Comparison of ENCODE assay signal across 11 cellular contexts in the genomic region with DNA sequence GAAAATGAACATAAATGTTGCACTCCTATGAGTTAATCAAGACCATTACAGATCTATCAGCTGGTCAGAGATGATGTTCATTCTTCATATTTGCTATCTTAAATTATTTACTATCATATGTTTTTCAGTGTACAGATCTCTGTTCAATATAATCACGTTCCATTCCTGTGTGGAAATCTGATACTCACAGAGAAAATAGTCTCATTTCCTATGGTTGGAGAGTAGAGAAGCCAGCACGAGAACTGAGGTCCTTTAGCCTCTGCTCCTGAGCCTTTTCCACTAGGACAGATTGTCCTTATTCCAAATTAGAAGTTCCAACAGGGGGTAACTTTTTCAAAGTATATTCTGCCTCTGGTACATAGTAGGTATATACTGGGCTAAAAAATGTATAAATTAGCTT. TPM values are rescaled to one million over a fixed set of nuclear protein-coding genes. Genes with fewer than 3 reads are reported as not detected.
DNase-seq lines count a peak whose midpoint lies in the region; ATAC-seq and TF ChIP-seq lines count a peak whose summit lies in the region.
"Had no signal": no experiment of that assay in that cellular context is flagged by ENCODE, and none has a peak within 500 bp of the region (broad histone marks: within the 10 kb centered on the region; RNA-seq: fewer than 3 reads in every experiment).

No MANE protein-coding gene starts in this region.

- peaks cover 32% of the 10 kb centered on the region for H3K36me3 Mint-ChIP-seq in CD8-positive, alpha-beta T cell
- H3K36me3 Mint-ChIP-seq in osteocyte (ENCODE audit: unreplicated experiment), result peaks cover 29% of the 10 kb centered on the region

- peaks cover 26% of the 10 kb centered on the region for H3K79me2 ChIP-seq in MM.1S (ENCODE audit: low read length)

- POLR2A ChIA-PET in CD8-positive, alpha-beta T cell (lab: Charles Lee), result interaction anchor here (0.9 to 3.8 kb wide), 4 partner anchors 11 to 408 kb away, joined by 3 to 21 read pairs (median 13); partner anchors contain the start of genes PTBP3 and UGCG

- intact Hi-C loops in CD8-positive, alpha-beta T cell (cut with DNase I, micrococcal nuclease), result loop anchor here (1.0 to 10.0 kb wide), 7 partner anchors 29 to 409 kb away; partner anchors contain the start of genes UGCG (in 2 of the 2) and PTBP3 (in 1 of the 2)

- no peak overlapping the region for H3K9ac ChIP-seq in MM.1S (ENCODE audit: low read length)

- H3K9me3 Mint-ChIP-seq in CD8-positive, alpha-beta T cell, result no peaks in the 10 kb centered on the region
- H3K9me3 Mint-ChIP-seq in osteocyte (ENCODE audit: unreplicated experiment), result no peaks in the 10 kb centered on the region
- H3K9me3 Mint-ChIP-seq: activated CD4-positive, alpha-beta T cell treated with anti-CD3 and anti-CD28 coated beads, Interleukin-2, amount 10 ng/mL, durations not matched to agents 7 days and 5 days had no signal

- peaks cover 1% of the 10 kb centered on the region for H3K36me3 ChIP-seq in CD8-positive, alpha-beta T cell (ENCODE audit: insufficient read depth, low read length)
- no peaks in the 10 kb centered on the region for H3K36me3 ChIP-seq in MM.1S (replicated peaks; ENCODE audit: insufficient read depth, low read length)

- H3K4me3 ChIP-seq in CD8-positive, alpha-beta T cell (ENCODE audit: low read depth, low read length), result no peak overlapping the region
- no peak overlapping the region for H3K4me3 ChIP-seq in MM.1S (ENCODE audit: low read length)
- H3K4me3 ChIP-seq in choroid plexus epithelial cell (ENCODE audit: low read depth, low read length), result no peak overlapping the region
- H3K4me3 ChIP-seq: mucosa of descending colon had no signal

- no peak overlapping the region for H3K27ac ChIP-seq in CD8-positive, alpha-beta T cell (ENCODE audit: low read depth, low read length)
- H3K27ac ChIP-seq in MM.1S (ENCODE audit: low read length), result peak overlapping the region; percentile 35; the same call in 1 of the 2 replicates

- H3K4me3 Mint-ChIP-seq in CD8-positive, alpha-beta T cell, result no peak overlapping the region
- no peak overlapping the region for H3K4me3 Mint-ChIP-seq in osteocyte (ENCODE audit: unreplicated experiment)

- DNase-seq in CD8-positive, alpha-beta T cell, result no peak
- DNase-seq in MM.1S (no peak), choroid plexus epithelial cell (ENCODE audit: low read depth) (peak; percentile 48), osteocyte (ENCODE audit: extremely low spot score, unreplicated experiment) (no peak), DMS53 treated with DMSO at 0.1 percent for 48 hours (lab: John Stamatoyannopoulos, UW; ENCODE audit: unreplicated experiment) (no peak), T-helper 1 cell (no peak)
- DNase-seq: NCI-H524 treated with DMSO at 0.1 percent for 48 hours had no signal

- no peak for TF ChIP-seq CTCF in CD8-positive, alpha-beta T cell (IDR thresholded peaks at IDR 0.05)
- TF ChIP-seq CTCF in MM.1S (IDR thresholded peaks at IDR 0.05; ENCODE audit: low read length), result no peak
- TF ChIP-seq CTCF in choroid plexus epithelial cell (conservative IDR thresholded peaks at IDR 0.05; ENCODE audit: low read depth, low read length), result no peak
- no peak for TF ChIP-seq CTCF in osteocyte (IDR thresholded peaks at IDR 0.05)

- no peaks in the 10 kb centered on the region for H3K9me3 ChIP-seq in CD8-positive, alpha-beta T cell (ENCODE audit: low read length)
- H3K9me3 ChIP-seq in MM.1S (replicated peaks; ENCODE audit: insufficient read depth, low read length), result no peaks in the 10 kb centered on the region
- H3K9me3 ChIP-seq: mucosa of descending colon had no signal

- CTCF ChIA-PET in CD8-positive, alpha-beta T cell (lab: Charles Lee), result interaction anchor here (1.9 to 2.6 kb wide), 2 partner anchors 149 to 167 kb away, joined by 7 to 9 read pairs; no protein-coding TSS in a partner anchor

- H3K27me3 ChIP-seq in CD8-positive, alpha-beta T cell (ENCODE audit: insufficient read depth, low read length), result no peaks in the 10 kb centered on the region
- H3K27me3 ChIP-seq in MM.1S (replicated peaks; ENCODE audit: insufficient read depth, low read length), result no peaks in the 10 kb centered on the region

- H3K9me2 ChIP-seq in MM.1S (replicated peaks; ENCODE audit: insufficient read depth, low read length), result no peaks in the 10 kb centered on the region

- peak overlapping the region; percentile 44; the same call in 1 of the 2 replicates for H3K4me2 ChIP-seq in MM.1S (ENCODE audit: low read depth, low read length)

- peaks cover 34% of the 10 kb centered on the region for H3K4me1 ChIP-seq in CD8-positive, alpha-beta T cell (ENCODE audit: insufficient read depth, low read length)
- H3K4me1 ChIP-seq in MM.1S (ENCODE audit: low read length), result peaks cover 26% of the 10 kb centered on the region

- no peaks in the 10 kb centered on the region for H3K27me3 Mint-ChIP-seq in CD8-positive, alpha-beta T cell (ENCODE audit: low read depth)
- no peaks in the 10 kb centered on the region for H3K27me3 Mint-ChIP-seq in osteocyte (ENCODE audit: unreplicated experiment)
- H3K27me3 Mint-ChIP-seq: activated CD4-positive, alpha-beta T cell treated with anti-CD3 and anti-CD28 coated beads, Interleukin-2, amount 10 ng/mL, durations not matched to agents 7 days and 5 days had no signal

- H3K4me1 Mint-ChIP-seq in CD8-positive, alpha-beta T cell (ENCODE audit: low read depth), result peaks cover 43% of the 10 kb centered on the region
- peaks cover 52% of the 10 kb centered on the region for H3K4me1 Mint-ChIP-seq in osteocyte (ENCODE audit: unreplicated experiment)

- no peaks in the 10 kb centered on the region for H4K20me1 ChIP-seq in MM.1S (ENCODE audit: insufficient read depth, low read length)

- peak overlapping the region; percentile 79 for H3K27ac Mint-ChIP-seq in CD8-positive, alpha-beta T cell
- peak overlapping the region; percentile 54 for H3K27ac Mint-ChIP-seq in osteocyte (ENCODE audit: unreplicated experiment)

- H3F3A ChIP-seq in MM.1S (ENCODE audit: insufficient read depth, low read length), result peaks cover 7% of the 10 kb centered on the region

- H2AFZ ChIP-seq in MM.1S (ENCODE audit: low read length), result no peak overlapping the region

- no peak for ATAC-seq in CD8-positive, alpha-beta T cell
- ATAC-seq in GM21515 (IDR thresholded peaks at IDR 0.05; ENCODE audit: unreplicated experiment) (no peak), HG03520 (IDR thresholded peaks at IDR 0.05; ENCODE audit: unreplicated experiment) (no peak)

RNA-seq across cellular contexts. Expression of gene UGCG, which starts 29.2 kb away (rescaled TPM):
- 10 to 100 TPM; 34.0 to 35.5 TPM for total RNA-seq in CD8-positive, alpha-beta T cell
- 70.4 and 79.2 TPM in 2 replicates for total RNA-seq in osteocyte
